In genomic region chr3:102174832-102175374, GRCh38 we compare ENCODE assay signal across 20 cellular contexts.
A peak's percentile ranks its signal among the peaks of the same experiment; 100 is the strongest.
DNase-seq lines count a peak whose midpoint lies in the region; ATAC-seq and TF ChIP-seq lines count a peak whose summit lies in the region.
"Had no signal": no experiment of that assay in that cellular context is flagged by ENCODE, and none has a peak within 500 bp of the region (broad histone marks: within the 10 kb centered on the region; RNA-seq: fewer than 3 reads in every experiment).

No MANE protein-coding gene starts in this region.

- no peaks in the 10 kb centered on the region for H3K4me1 ChIP-seq in PC-9 (replicated peaks; ENCODE audit: insufficient read depth)
- H3K4me1 ChIP-seq in fibroblast of lung (ENCODE audit: control insufficient read depth, extremely low read depth, insufficient read depth, low read length), result peaks cover 8% of the 10 kb centered on the region

- H3K4me2 ChIP-seq in PC-9 (no peak overlapping the region), fibroblast of lung (ENCODE audit: extremely low read depth, insufficient read depth, low read length) (peak overlapping the region; percentile 13)

- intact Hi-C loops in PC-9 (cut with micrococcal nuclease; ENCODE audit: unreplicated experiment), result no loop called here

- H3K9me3 ChIP-seq in PC-9 (ENCODE audit: insufficient read depth, low read depth) (no peaks in the 10 kb centered on the region), fibroblast of lung (ENCODE audit: control insufficient read depth, insufficient read depth, low read depth, low read length) (no peaks in the 10 kb centered on the region)
- H3K9me3 ChIP-seq: heart left ventricle, MG63 had no signal

- DNase-seq in ELR (ENCODE audit: low read depth), result peak; percentile 39
- DNase-seq in PC-9, result no peak
- DNase-seq in fibroblast of lung (ENCODE audit: low read depth in 2 of 2), result peak; percentile 35 to 60
- peak; percentile 52 for DNase-seq in renal cortical epithelial cell (ENCODE audit: low read depth)
- DNase-seq in dedifferentiated amniotic fluid mesenchymal stem cell (ENCODE audit: extremely low spot score), result no peak
- no peak for DNase-seq in amniotic stem cell (lab: John Stamatoyannopoulos, UW)
- DNase-seq: activated CD4-positive, alpha-beta T cell treated with anti-CD3 and anti-CD28 coated beads, Interleukin-2, amount 50 U/mL, for 48 hours; activated naive CD4-positive, alpha-beta T cell treated with anti-CD3 and anti-CD28 coated beads, Interleukin-2, amount 10 ng/mL, durations not matched to agents 7 days and 5 days; GF-D8; heart left ventricle; natural killer cell; NCI-H1694 treated with DMSO at 0.1 percent for 48 hours; NCI-H446 treated with DMSO at 0.1 percent for 48 hours; Right ventricle myocardium superior; stimulated activated CD4-positive, alpha-beta T cell treated with anti-CD3 and anti-CD28 coated beads, Interleukin-4, amount 100 ng/mL, for 24 hours had no signal

- no peaks in the 10 kb centered on the region for H3K36me3 ChIP-seq in PC-9 (ENCODE audit: low read depth)
- no peaks in the 10 kb centered on the region for H3K36me3 ChIP-seq in fibroblast of lung (ENCODE audit: control insufficient read depth, insufficient read depth, low read length)
- H3K36me3 ChIP-seq: heart left ventricle, MG63 had no signal

- POLR2A ChIA-PET in PC-9 (lab: Charles Lee; ENCODE audit: unreplicated experiment), result no interaction called here

- ATAC-seq in HG03378 (IDR thresholded peaks at IDR 0.05; ENCODE audit: unreplicated experiment) (no peak), HG02610 (IDR thresholded peaks at IDR 0.05; ENCODE audit: unreplicated experiment) (no peak)
- ATAC-seq: GM12878, heart left ventricle, natural killer cell had no signal

- H3K9me2 ChIP-seq in PC-9 (ENCODE audit: insufficient read depth), result no peaks in the 10 kb centered on the region; the same call in 1 of the 2 replicates

- H4K20me1 ChIP-seq in PC-9 (ENCODE audit: insufficient read depth) (no peaks in the 10 kb centered on the region), fibroblast of lung (ENCODE audit: control insufficient read depth, extremely low read depth, insufficient read depth, low read length) (no peaks in the 10 kb centered on the region)

- no peaks in the 10 kb centered on the region for H3F3A ChIP-seq in PC-9 (ENCODE audit: insufficient read depth, low read depth)

- H3K4me3 ChIP-seq in PC-9 (no peak overlapping the region), fibroblast of lung (replicated peaks in 1 of 4; ENCODE audit: control extremely low read depth in 1 of 4, insufficient read depth in 1 of 4, low read depth in 3 of 4, low read length in 4 of 4) (no peak overlapping the region)
- H3K4me3 ChIP-seq: GM12878, heart left ventricle, MG63, skin epidermis had no signal

- no peak overlapping the region for H3K9ac ChIP-seq in fibroblast of lung (ENCODE audit: insufficient read depth, low read length)

- no TSS peak for BruUV-seq in PC-9 (replicated peaks; lab: Mats Ljungman, UMichigan)

- no peaks in the 10 kb centered on the region for H3K27me3 ChIP-seq in PC-9 (ENCODE audit: insufficient read depth, low read depth)
- H3K27me3 ChIP-seq in fibroblast of lung (ENCODE audit: control insufficient read depth, insufficient read depth, low read length), result no peaks in the 10 kb centered on the region
- H3K27me3 ChIP-seq: heart left ventricle, MG63 had no signal

- no peaks in the 10 kb centered on the region for H3K79me2 ChIP-seq in PC-9 (ENCODE audit: low read depth)
- H3K79me2 ChIP-seq in fibroblast of lung (ENCODE audit: control insufficient read depth, insufficient read depth, low read length), result no peaks in the 10 kb centered on the region

- H3K27ac ChIP-seq in PC-9 (no peak overlapping the region), fibroblast of lung (ENCODE audit: insufficient read depth, low read length) (no peak overlapping the region)
- H3K27ac ChIP-seq: heart left ventricle had no signal

- CTCF ChIA-PET in PC-9 (lab: Charles Lee), result no interaction called here

- TF ChIP-seq CTCF in PC-9 (conservative IDR thresholded peaks at IDR 0.05) (no peak), fibroblast of lung (conservative IDR thresholded peaks at IDR 0.05 in 1 of 2, IDR thresholded peaks at IDR 0.05 in 1 of 2; ENCODE audit: low read depth in 1 of 2, low read length in 2 of 2) (no peak)

- H2AFZ ChIP-seq in PC-9 (0 out of 2 replicates have a peak overlapping the region, but pooled peaks have one; percentile 10), fibroblast of lung (ENCODE audit: low read length) (no peak overlapping the region)

Comparison
In these comparisons a context has a peak if more than half of its experiments do, and no peak if none do; other contexts are left out.
1. DNase-seq: peak in ELR (single experiment), fibroblast of lung (2 of 2) and renal cortical epithelial cell (single experiment); none in PC-9 (0 of 2), dedifferentiated amniotic fluid mesenchymal stem cell (single experiment) and amniotic stem cell (single experiment).